ENCODE assay signal across 1 cellular context in the genomic region with DNA sequence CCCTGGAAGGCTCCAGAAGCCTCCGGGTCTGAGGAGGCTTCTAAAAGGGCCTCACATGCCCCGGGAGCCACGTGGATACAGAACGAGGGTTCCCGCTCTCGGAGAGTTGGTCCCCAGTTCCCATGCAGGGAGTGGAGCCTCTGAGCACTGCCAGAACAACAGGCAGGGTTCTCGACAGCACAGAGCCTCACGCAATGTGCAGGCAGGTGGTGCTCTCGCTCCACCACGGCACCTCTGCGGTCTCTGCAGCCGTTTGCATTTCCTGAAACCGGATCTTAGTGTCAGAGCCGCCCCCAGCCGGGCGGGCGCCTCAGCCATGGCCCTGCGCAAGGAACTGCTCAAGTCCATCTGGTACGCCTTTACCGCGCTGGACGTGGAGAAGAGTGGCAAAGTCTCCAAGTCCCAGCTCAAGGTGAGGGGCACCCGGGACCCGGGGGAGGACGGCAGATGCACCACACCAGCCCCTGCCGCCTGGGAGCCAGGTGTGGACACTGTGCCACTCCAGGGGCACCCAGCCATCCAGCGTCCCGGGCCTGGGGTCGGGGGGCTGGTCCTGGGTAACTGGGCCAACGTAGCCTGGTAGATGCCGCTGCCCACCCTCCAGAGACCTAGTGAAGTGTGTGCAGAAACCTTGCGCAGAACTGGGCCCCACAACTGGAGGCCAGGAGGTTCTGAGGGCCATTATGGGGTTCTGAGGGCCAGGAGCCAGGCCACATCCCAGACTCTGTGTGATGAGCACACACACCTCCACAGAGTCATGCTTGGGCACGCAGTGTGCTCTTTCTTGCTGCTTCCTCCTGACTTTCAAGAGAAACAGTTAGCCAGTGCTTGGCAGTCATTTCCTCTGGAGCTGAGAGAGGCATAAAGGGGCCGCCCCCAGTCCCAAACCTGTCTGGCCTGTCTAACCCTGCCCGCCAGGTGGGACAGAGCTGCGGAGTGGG.
TF ChIP-seq lines count a peak whose summit lies in the region.

A gene with protein sequence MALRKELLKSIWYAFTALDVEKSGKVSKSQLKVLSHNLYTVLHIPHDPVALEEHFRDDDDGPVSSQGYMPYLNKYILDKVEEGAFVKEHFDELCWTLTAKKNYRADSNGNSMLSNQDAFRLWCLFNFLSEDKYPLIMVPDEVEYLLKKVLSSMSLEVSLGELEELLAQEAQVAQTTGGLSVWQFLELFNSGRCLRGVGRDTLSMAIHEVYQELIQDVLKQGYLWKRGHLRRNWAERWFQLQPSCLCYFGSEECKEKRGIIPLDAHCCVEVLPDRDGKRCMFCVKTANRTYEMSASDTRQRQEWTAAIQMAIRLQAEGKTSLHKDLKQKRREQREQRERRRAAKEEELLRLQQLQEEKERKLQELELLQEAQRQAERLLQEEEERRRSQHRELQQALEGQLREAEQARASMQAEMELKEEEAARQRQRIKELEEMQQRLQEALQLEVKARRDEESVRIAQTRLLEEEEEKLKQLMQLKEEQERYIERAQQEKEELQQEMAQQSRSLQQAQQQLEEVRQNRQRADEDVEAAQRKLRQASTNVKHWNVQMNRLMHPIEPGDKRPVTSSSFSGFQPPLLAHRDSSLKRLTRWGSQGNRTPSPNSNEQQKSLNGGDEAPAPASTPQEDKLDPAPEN (plus strand): TSS at position 278 of the 941 bp plus-strand sequence. CDS start 39 bp downstream, at position 317.

TF ChIP-seq in HCT116, 20 proteins besides CTCF, POLR2A, EP300 and RAD21 (continued from another document):
- TF ChIP-seq, protein P1, sequence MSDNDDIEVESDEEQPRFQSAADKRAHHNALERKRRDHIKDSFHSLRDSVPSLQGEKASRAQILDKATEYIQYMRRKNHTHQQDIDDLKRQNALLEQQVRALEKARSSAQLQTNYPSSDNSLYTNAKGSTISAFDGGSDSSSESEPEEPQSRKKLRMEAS (IDR thresholded peaks at IDR 0.05), result peak; percentile 70
- TF ChIP-seq SP1 (IDR thresholded peaks at IDR 0.05; ENCODE audit: low read depth), result no peak
- TF ChIP-seq CBX3 (IDR thresholded peaks at IDR 0.05; ENCODE audit: low read depth), result peak; percentile 75
- TF ChIP-seq CEBPB (IDR thresholded peaks at IDR 0.05; ENCODE audit: low read depth), result no peak
- TF ChIP-seq ZNF274 (IDR thresholded peaks at IDR 0.05; ENCODE audit: low read depth, low read length), result no peak
- TF ChIP-seq, protein P2, sequence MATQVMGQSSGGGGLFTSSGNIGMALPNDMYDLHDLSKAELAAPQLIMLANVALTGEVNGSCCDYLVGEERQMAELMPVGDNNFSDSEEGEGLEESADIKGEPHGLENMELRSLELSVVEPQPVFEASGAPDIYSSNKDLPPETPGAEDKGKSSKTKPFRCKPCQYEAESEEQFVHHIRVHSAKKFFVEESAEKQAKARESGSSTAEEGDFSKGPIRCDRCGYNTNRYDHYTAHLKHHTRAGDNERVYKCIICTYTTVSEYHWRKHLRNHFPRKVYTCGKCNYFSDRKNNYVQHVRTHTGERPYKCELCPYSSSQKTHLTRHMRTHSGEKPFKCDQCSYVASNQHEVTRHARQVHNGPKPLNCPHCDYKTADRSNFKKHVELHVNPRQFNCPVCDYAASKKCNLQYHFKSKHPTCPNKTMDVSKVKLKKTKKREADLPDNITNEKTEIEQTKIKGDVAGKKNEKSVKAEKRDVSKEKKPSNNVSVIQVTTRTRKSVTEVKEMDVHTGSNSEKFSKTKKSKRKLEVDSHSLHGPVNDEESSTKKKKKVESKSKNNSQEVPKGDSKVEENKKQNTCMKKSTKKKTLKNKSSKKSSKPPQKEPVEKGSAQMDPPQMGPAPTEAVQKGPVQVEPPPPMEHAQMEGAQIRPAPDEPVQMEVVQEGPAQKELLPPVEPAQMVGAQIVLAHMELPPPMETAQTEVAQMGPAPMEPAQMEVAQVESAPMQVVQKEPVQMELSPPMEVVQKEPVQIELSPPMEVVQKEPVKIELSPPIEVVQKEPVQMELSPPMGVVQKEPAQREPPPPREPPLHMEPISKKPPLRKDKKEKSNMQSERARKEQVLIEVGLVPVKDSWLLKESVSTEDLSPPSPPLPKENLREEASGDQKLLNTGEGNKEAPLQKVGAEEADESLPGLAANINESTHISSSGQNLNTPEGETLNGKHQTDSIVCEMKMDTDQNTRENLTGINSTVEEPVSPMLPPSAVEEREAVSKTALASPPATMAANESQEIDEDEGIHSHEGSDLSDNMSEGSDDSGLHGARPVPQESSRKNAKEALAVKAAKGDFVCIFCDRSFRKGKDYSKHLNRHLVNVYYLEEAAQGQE (IDR thresholded peaks at IDR 0.05; ENCODE audit: low read depth), result no peak
- TF ChIP-seq TCF7L2 (IDR thresholded peaks at IDR 0.05; ENCODE audit: borderline replicate concordance, extremely low read depth, insufficient read depth, insufficient read length), result peak; percentile 54
